Comparison of ENCODE assay signal across 26 cellular contexts in the genomic region with DNA sequence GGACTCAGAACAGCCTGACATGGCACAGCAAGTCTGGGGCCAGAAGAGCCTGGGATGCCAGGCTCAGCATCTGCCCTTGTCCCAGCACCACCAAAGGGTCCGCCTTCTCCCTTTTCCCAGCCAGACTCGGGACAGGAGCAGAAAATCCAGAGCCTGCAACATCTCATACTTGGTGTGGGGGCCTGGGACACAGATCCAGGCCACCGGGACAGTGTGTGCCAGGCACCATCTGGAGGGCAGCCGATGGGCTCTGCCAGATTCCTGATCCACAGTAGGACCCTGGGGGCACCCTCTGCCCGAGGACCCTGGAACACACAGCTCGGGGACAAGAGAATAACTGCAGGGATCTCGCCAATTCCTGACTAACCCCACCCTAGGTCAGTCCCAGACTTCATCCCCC.
"Had no signal": no experiment of that assay in that cellular context is flagged by ENCODE, and none has a peak within 500 bp of the region (broad histone marks: within the 10 kb centered on the region; RNA-seq: fewer than 3 reads in every experiment).

No MANE protein-coding gene starts in this region.

- DNase-seq: activated CD4-positive, alpha-beta memory T cell treated with anti-CD3 and anti-CD28 coated beads for 36 hours; activated CD4-positive, alpha-beta T cell treated with anti-CD3 and anti-CD28 coated beads for 36 hours; activated CD4-positive, alpha-beta T cell treated with anti-CD3 and anti-CD28 coated beads, Interleukin-2, amount 10 ng/mL, durations not matched to agents 24 days and 14 days; activated CD4-positive, CD25-positive, alpha-beta regulatory T cell; activated CD4-positive, CD25-positive, alpha-beta regulatory T cell treated with anti-CD3 and anti-CD28 coated beads, Interleukin-2, amount 50 U/mL, for 72 hours; activated CD8-positive, alpha-beta memory T cell treated with anti-CD3 and anti-CD28 coated beads, Interleukin-2, amount 10 ng/mL, durations not matched to agents 7 days and 5 days; activated CD8-positive, alpha-beta memory T cell treated with anti-CD3 and anti-CD28 coated beads, Interleukin-2, amount 50 U/mL, for 4 hours; activated CD8-positive, alpha-beta T cell treated with anti-CD3 and anti-CD28 coated beads, Interleukin-2, amount 10 ng/mL, durations not matched to agents 7 days and 5 days; activated gamma-delta T cell; activated naive CD4-positive, alpha-beta T cell; activated naive CD4-positive, alpha-beta T cell treated with anti-CD3 and anti-CD28 coated beads, Interleukin-2, amount 10 ng/mL, durations not matched to agents 7 days and 5 days; activated naive CD8-positive, alpha-beta T cell treated with anti-CD3 and anti-CD28 coated beads, Interleukin-2, amount 10 ng/mL, durations not matched to agents 7 days and 5 days; activated T-cell treated with anti-CD3 and anti-CD28 coated beads, Interleukin-2, amount 50 U/mL, for 1 hour; activated T-cell treated with anti-CD3 and anti-CD28 coated beads, Interleukin-2, amount 50 U/mL, for 72 hours; dorsolateral prefrontal cortex; effector memory CD4-positive, alpha-beta T cell; endodermal cell; foreskin fibroblast; head of caudate nucleus; T-helper 2 cell had no signal

- H3K4me3 ChIP-seq: ascending aorta, coronary artery, dorsolateral prefrontal cortex had no signal

- H3K9me3 ChIP-seq: ascending aorta had no signal

- H3K4me1 ChIP-seq: ascending aorta had no signal

- FAIRE-seq: bronchial epithelial cell, frontal cortex had no signal

- H3K36me3 ChIP-seq: ascending aorta had no signal

- ATAC-seq: activated CD4-positive, alpha-beta T cell treated with anti-CD3 and anti-CD28 coated beads for 36 hours; activated CD8-positive, alpha-beta memory T cell treated with anti-CD3 and anti-CD28 coated beads, Interleukin-2, amount 10 ng/mL, durations not matched to agents 7 days and 5 days; activated CD8-positive, alpha-beta T cell treated with anti-CD3 and anti-CD28 coated beads, Interleukin-2, amount 10 ng/mL, durations not matched to agents 7 days and 5 days; activated naive CD4-positive, alpha-beta T cell treated with anti-CD3 and anti-CD28 coated beads, Interleukin-2, amount 50 U/mL, for 72 hours; activated T-cell treated with anti-CD3 and anti-CD28 coated beads, Interleukin-2, amount 50 U/mL, for 72 hours; esophagus mucosa had no signal

- H3K27me3 ChIP-seq: ascending aorta, dorsolateral prefrontal cortex had no signal

- H3K27ac ChIP-seq: ascending aorta, coronary artery, dorsolateral prefrontal cortex had no signal
